Comparison of ENCODE assay signal across 10 cellular contexts in genomic region chr20:63699466-63700198, GRCh38. TPM values are rescaled to one million over a fixed set of nuclear protein-coding genes. Genes with fewer than 3 reads are reported as not detected.
DNase-seq lines count a peak whose midpoint lies in the region; ATAC-seq, FAIRE-seq and TF ChIP-seq lines count a peak whose summit lies in the region.
"Had no signal": no experiment of that assay in that cellular context is flagged by ENCODE, and none has a peak within 500 bp of the region (broad histone marks: within the 10 kb centered on the region; RNA-seq: fewer than 3 reads in every experiment).

No MANE protein-coding gene starts in this region.

- TSS peak; percentile 46 for BruUV-seq in GM12878 (replicated peaks; lab: Mats Ljungman, UMichigan)

- H3K27ac ChIP-seq in GM12878 (ENCODE audit: control insufficient read depth, insufficient read depth), result peak overlapping the region; percentile 75
- no peak overlapping the region for H3K27ac ChIP-seq in right lobe of liver
- no peak overlapping the region for H3K27ac ChIP-seq in neural progenitor cell
- H3K27ac ChIP-seq: C4-2B had no signal

- RAD21 ChIA-PET in GM12878 (lab: Charles Lee; ENCODE audit: unreplicated experiment), result interaction anchor here (1.6 kb wide), 1 partner anchor 8 kb away, joined by 4 read pairs; the partner anchor contains the start of genes ARFRP1 and ZGPAT

- H3K4me2 ChIP-seq in GM12878 (ENCODE audit: control insufficient read depth, insufficient read depth), result peak overlapping the region; percentile 19; the same call in 1 of the 2 replicates
- no peak overlapping the region for H3K4me2 ChIP-seq in neural progenitor cell

- 36% methylated on average over 21 of the region's 24 CpGs for WGBS in GM12878 (ENCODE audit: insufficient coverage, insufficient replicate concordance, low lambda C conversion rate, missing lambda C conversion rate)
- 73% methylated on average over 4 of the region's 24 CpGs for WGBS in right lobe of liver (ENCODE audit: insufficient coverage, low coverage, low lambda C conversion rate, missing lambda C conversion rate)

- intact Hi-C loops in GM12878 (cut with micrococcal nuclease; ENCODE audit: unreplicated experiment) (loop anchor here (2.0 kb wide), 1 partner anchor 87 kb away; no protein-coding TSS in a partner anchor), right lobe of liver (cut with DNase I) (no loop called here)

- in situ Hi-C loops in GM12878 (cut with MboI), result no loop called here

- POLR2A ChIA-PET in GM12878 (lab: Charles Lee), result interaction anchor here (1.1 kb wide), 1 partner anchor 162 kb away, joined by 3 read pairs; the partner anchor contains the start of gene PTK6

- H4K20me1 ChIP-seq in GM12878 (ENCODE audit: control insufficient read depth, insufficient read depth) (no peaks in the 10 kb centered on the region), neural progenitor cell (ENCODE audit: low read depth) (no peaks in the 10 kb centered on the region)

- no peak for FAIRE-seq in GM12878 (lab: Jason Lieb, UNC)

- H3K27me3 ChIP-seq in GM12878 (replicated peaks in 1 of 2; ENCODE audit: control insufficient read depth in 2 of 2, insufficient read depth in 2 of 2, low read length in 1 of 2) (no peaks in the 10 kb centered on the region), right lobe of liver (no peaks in the 10 kb centered on the region), neural progenitor cell (no peaks in the 10 kb centered on the region)

- H3F3A ChIP-seq in neural progenitor cell (ENCODE audit: low read depth), result peaks cover 7% of the 10 kb centered on the region

- H3K36me3 ChIP-seq in GM12878 (ENCODE audit: control insufficient read depth in 2 of 2, insufficient read depth in 2 of 2, low read length in 1 of 2), result peaks cover under 1 to 3% of the 10 kb centered on the region in 2 experiments; a peak in 3 of 4 replicates
- peaks cover 0 to 7% (median 3%) of the 10 kb centered on the region in 4 donors for H3K36me3 ChIP-seq in right lobe of liver
- H3K36me3 ChIP-seq in neural progenitor cell, result no peaks in the 10 kb centered on the region

- no peaks in the 10 kb centered on the region for H3K9me3 Mint-ChIP-seq in activated T-cell treated with anti-CD3 and anti-CD28 coated beads, Interleukin-2, amount 50 U/mL, for 4 hours
- no peaks in the 10 kb centered on the region for H3K9me3 Mint-ChIP-seq in neural progenitor cell

- H3K27ac Mint-ChIP-seq in neural progenitor cell, result no peak overlapping the region

- H3K27me3 Mint-ChIP-seq in activated T-cell treated with anti-CD3 and anti-CD28 coated beads, Interleukin-2, amount 50 U/mL, for 4 hours (ENCODE audit: low read depth), result no peaks in the 10 kb centered on the region
- H3K27me3 Mint-ChIP-seq in neural progenitor cell (ENCODE audit: insufficient read depth, low read depth), result peaks cover 6% of the 10 kb centered on the region

- CTCF ChIA-PET in GM12878 (lab: Yijun Ruan, JAX), result interaction anchor here (1.0 to 1.6 kb wide), 2 partner anchors 8 to 162 kb away, joined by 4 to 8 read pairs; partner anchors contain the start of genes ARFRP1, PTK6 and ZGPAT

- peaks cover 2% of the 10 kb centered on the region for H3K36me3 Mint-ChIP-seq in activated T-cell treated with anti-CD3 and anti-CD28 coated beads, Interleukin-2, amount 50 U/mL, for 4 hours (ENCODE audit: insufficient read depth)
- no peaks in the 10 kb centered on the region for H3K36me3 Mint-ChIP-seq in neural progenitor cell

- ATAC-seq in activated T-cell treated with anti-CD3 and anti-CD28 coated beads, Interleukin-2, amount 50 U/mL, for 4 hours, result no peak
- ATAC-seq in GM12878 (peak; percentile 41), right lobe of liver (no peak), HG02938 (IDR thresholded peaks at IDR 0.05; ENCODE audit: unreplicated experiment) (no peak)

- H3K79me2 ChIP-seq in GM12878 (ENCODE audit: control insufficient read depth, insufficient read depth, low read length), result no peaks in the 10 kb centered on the region
- no peaks in the 10 kb centered on the region for H3K79me2 ChIP-seq in neural progenitor cell (ENCODE audit: low read depth)

- no peak for TF ChIP-seq RAD21 in GM12878 (IDR thresholded peaks at IDR 0.05; ENCODE audit: insufficient read depth, low read depth, low read length)

- H3K9ac ChIP-seq in GM12878 (ENCODE audit: control insufficient read depth, insufficient read depth, low read length), result peak overlapping the region; percentile 20; the same call in 1 of the 2 replicates
- H3K9ac ChIP-seq in neural progenitor cell, result no peak overlapping the region

- H2AFZ ChIP-seq in GM12878 (ENCODE audit: control insufficient read depth, low read depth, low read length), result no peak overlapping the region
- H2AFZ ChIP-seq in neural progenitor cell (replicated peaks), result no peak overlapping the region

- TF ChIP-seq CTCF in GM12878 (IDR thresholded peaks at IDR 0.05 in 2 of 3, conservative IDR thresholded peaks at IDR 0.05 in 1 of 3; ENCODE audit: control insufficient read depth in 2 of 3, extremely low read depth in 1 of 3, insufficient read depth in 1 of 3, low read depth in 3 of 3, low read length in 3 of 3), result no peak
- TF ChIP-seq CTCF in right lobe of liver (IDR thresholded peaks at IDR 0.05), result no peak
- TF ChIP-seq CTCF in neural progenitor cell (IDR thresholded peaks at IDR 0.05), result no peak

- peak overlapping the region; percentile 11 for H3K4me3 Mint-ChIP-seq in activated T-cell treated with anti-CD3 and anti-CD28 coated beads, Interleukin-2, amount 50 U/mL, for 4 hours
- H3K4me3 Mint-ChIP-seq in neural progenitor cell, result no peak overlapping the region

- H3K9me3 ChIP-seq in GM12878 (replicated peaks; ENCODE audit: control insufficient read depth, insufficient read depth, low read length) (no peaks in the 10 kb centered on the region), right lobe of liver (no peaks in the 10 kb centered on the region), neural progenitor cell (ENCODE audit: low read depth) (no peaks in the 10 kb centered on the region)

- peak; percentile 59 for TF ChIP-seq POLR2A in GM12878 (IDR thresholded peaks at IDR 0.05; ENCODE audit: low read depth, low read length)
- TF ChIP-seq POLR2A in right lobe of liver (IDR thresholded peaks at IDR 0.05), result no peak

- no peak for TF ChIP-seq EP300 in GM12878 (IDR thresholded peaks at IDR 0.05; ENCODE audit: borderline replicate concordance in 1 of 2, control insufficient read depth in 1 of 2, low read depth in 2 of 2, low read length in 2 of 2)

- SMC1A ChIA-PET in GM12878 (lab: Charles Lee; ENCODE audit: uncharacterized antibody, unreplicated experiment), result interaction anchor here (1.3 to 1.6 kb wide), 2 partner anchors 38 to 162 kb away, joined by 3 read pairs; no protein-coding TSS in a partner anchor

- peaks cover 26% of the 10 kb centered on the region for H3K4me1 Mint-ChIP-seq in activated T-cell treated with anti-CD3 and anti-CD28 coated beads, Interleukin-2, amount 50 U/mL, for 4 hours (ENCODE audit: low read depth)
- H3K4me1 Mint-ChIP-seq in neural progenitor cell, result no peaks in the 10 kb centered on the region

- H3K4me3 ChIP-seq in GM12878 (no peak overlapping the region), right lobe of liver (no peak overlapping the region), neural progenitor cell (no peak overlapping the region)

- peaks cover 16% of the 10 kb centered on the region for H3K4me1 ChIP-seq in GM12878 (ENCODE audit: control insufficient read depth, insufficient read depth, low read length)
- peaks cover 0 to 14% (median 5%) of the 10 kb centered on the region in 4 donors for H3K4me1 ChIP-seq in right lobe of liver
- H3K4me1 ChIP-seq in neural progenitor cell, result peaks cover 10% of the 10 kb centered on the region

- no peak for DNase-seq in activated T-cell treated with anti-CD3 and anti-CD28 coated beads, Interleukin-2, amount 50 U/mL, for 4 hours
- DNase-seq in activated T-cell treated with anti-CD3 and anti-CD28 coated beads, Interleukin-2, amount 50 U/mL, for 1 hour, result no peak
- DNase-seq in GM12878 (ENCODE audit: low read depth, low spot score), result no peak
- peak; percentile 22 to 51 (median 38) for DNase-seq in right lobe of liver
- DNase-seq in ureter (ENCODE audit: low spot score), result peak; percentile 46
- no peak for DNase-seq in SKM-1 (lab: John Stamatoyannopoulos, UW; ENCODE audit: unreplicated experiment)
- no peak for DNase-seq in neural progenitor cell (ENCODE audit: low spot score)
- DNase-seq: NCI-H510A treated with DMSO at 0.1 percent for 48 hours had no signal

RNA-seq across cellular contexts. Expression of gene TNFRSF6B, which starts 3.2 kb away (rescaled TPM):
- under 1 TPM in 1 of 3 donors, not detected in 2; 0.47 TPM for total RNA-seq in activated T-cell treated with anti-CD3 and anti-CD28 coated beads, Interleukin-2, amount 50 U/mL, for 4 hours
- not detected in 2 replicates for total RNA-seq in GM12878 (2013; cell fraction: nucleolus; rRNA removed)
- total RNA-seq in GM12878 (2014; rRNA removed) (0.71 and 1.8 TPM in 2 replicates), GM12878 (2014; rRNA removed; fragmentation: Illumina TruSeq; extraction: Trizol) (not detected in 2 replicates), GM12878 (2021) (not detected in 2 replicates), right lobe of liver (1 to 10 TPM in 1 of 6 experiments, under 1 TPM in 2, not detected in 3; 0.56 to 1.0 (median 0.62) TPM), ureter (19.8 TPM), neural progenitor cell (ENCODE audit: low replicate concordance) (0.25 TPM in 1 of 2 replicates, not detected in the other)
- polyA plus RNA-seq in GM12878 (2011; ENCODE audit: low read depth), result not detected
- polyA plus RNA-seq in GM12878 (2011; rRNA removed) (not detected in 2 replicates), GM12878 (2014; fragmentation: Illumina TruSeq; extraction: Trizol) (not detected in 2 replicates), GM12878 (2014; fragmentation: Nextera tagmentation; extraction: Ambion mirVana) (not detected), GM12878 (2014; rRNA removed) (1.9 and 2.2 TPM in 2 replicates), GM12878 (2016; fragmentation: Nextera tagmentation; extraction: Ambion mirVana) (under 1 TPM in 1 of 2 experiments, not detected in 1; 0.67 TPM)
- 0.75 and 1.7 TPM in 2 replicates for polyA plus RNA-seq in GM12878 (2011; cell fraction: cytosol; rRNA removed)
- polyA plus RNA-seq in GM12878 (2011; cell fraction: nucleus; rRNA removed), result 11.0 and 11.6 TPM in 2 replicates
- 0.38 and 0.65 TPM in 2 replicates for polyA plus RNA-seq in GM12878 (2012)
- polyA minus RNA-seq in GM12878 (2011; rRNA and poly(A)+ RNA removed), result not detected in 2 replicates
- polyA minus RNA-seq in GM12878 (2011; cell fraction: cytosol; rRNA and poly(A)+ RNA removed), result not detected in 2 replicates
- not detected in 2 replicates for polyA minus RNA-seq in GM12878 (2011; cell fraction: nucleus; rRNA and poly(A)+ RNA removed)

RNA-seq across cellular contexts. Expression of gene ARFRP1, which starts 8.1 kb away (rescaled TPM):
- 10 to 100 TPM; 62.1 to 67.1 (median 63.5) TPM for total RNA-seq in activated T-cell treated with anti-CD3 and anti-CD28 coated beads, Interleukin-2, amount 50 U/mL, for 4 hours
- 70.8 and 77.8 TPM in 2 replicates for total RNA-seq in GM12878 (2013; cell fraction: nucleolus; rRNA removed)
- total RNA-seq in GM12878 (2014; rRNA removed) (40.6 and 41.6 TPM in 2 replicates), GM12878 (2014; rRNA removed; fragmentation: Illumina TruSeq; extraction: Trizol) (18.2 and 21.6 TPM in 2 replicates), GM12878 (2021) (52.1 and 55.1 TPM in 2 replicates), right lobe of liver (10 to 100 TPM; 16.0 to 22.2 (median 20.2) TPM), ureter (69.8 TPM), neural progenitor cell (ENCODE audit: low replicate concordance) (18.3 and 32.6 TPM in 2 replicates)
- 11.9 TPM for polyA plus RNA-seq in GM12878 (2011; ENCODE audit: low read depth)
- polyA plus RNA-seq in GM12878 (2011; rRNA removed) (23.1 and 27.6 TPM in 2 replicates), GM12878 (2014; fragmentation: Illumina TruSeq; extraction: Trizol) (5.2 and 11.7 TPM in 2 replicates), GM12878 (2014; fragmentation: Nextera tagmentation; extraction: Ambion mirVana) (1 to 10 TPM in 1 of 2 experiments, under 1 TPM in 1; 0.37 to 3.5 TPM), GM12878 (2014; rRNA removed) (42.6 and 49.0 TPM in 2 replicates), GM12878 (2016; fragmentation: Nextera tagmentation; extraction: Ambion mirVana) (10 to 100 TPM; 66.8 to 71.7 TPM)
- 33.0 and 47.4 TPM in 2 replicates for polyA plus RNA-seq in GM12878 (2011; cell fraction: cytosol; rRNA removed)
- 80.3 and 106 TPM in 2 replicates for polyA plus RNA-seq in GM12878 (2011; cell fraction: nucleus; rRNA removed)
- 27.1 and 27.9 TPM in 2 replicates for polyA plus RNA-seq in GM12878 (2012)
- 22.1 and 28.6 TPM in 2 replicates for polyA minus RNA-seq in GM12878 (2011; rRNA and poly(A)+ RNA removed)
- 7.5 and 9.1 TPM in 2 replicates for polyA minus RNA-seq in GM12878 (2011; cell fraction: cytosol; rRNA and poly(A)+ RNA removed)
- polyA minus RNA-seq in GM12878 (2011; cell fraction: nucleus; rRNA and poly(A)+ RNA removed), result 29.5 and 51.3 TPM in 2 replicates

RNA-seq across cellular contexts. Expression of gene ZGPAT, which starts 8.2 kb away (rescaled TPM):
- total RNA-seq in activated T-cell treated with anti-CD3 and anti-CD28 coated beads, Interleukin-2, amount 50 U/mL, for 4 hours, result 10 to 100 TPM; 38.1 to 43.9 (median 42.0) TPM
- total RNA-seq in GM12878 (2013; cell fraction: nucleolus; rRNA removed), result 17.5 and 26.2 TPM in 2 replicates
- total RNA-seq in GM12878 (2014; rRNA removed), result 23.3 and 24.4 TPM in 2 replicates
- total RNA-seq in GM12878 (2014; rRNA removed; fragmentation: Illumina TruSeq; extraction: Trizol), result 5.3 and 7.4 TPM in 2 replicates
- 34.8 and 37.2 TPM in 2 replicates for total RNA-seq in GM12878 (2021)
- polyA plus RNA-seq in GM12878 (2011; ENCODE audit: low read depth), result 15.5 TPM
- 4.8 and 12.7 TPM in 2 replicates for polyA plus RNA-seq in GM12878 (2011; rRNA removed)
- polyA plus RNA-seq in GM12878 (2011; cell fraction: cytosol; rRNA removed), result 14.4 and 24.5 TPM in 2 replicates
- 44.3 and 66.3 TPM in 2 replicates for polyA plus RNA-seq in GM12878 (2011; cell fraction: nucleus; rRNA removed)
- 16.7 and 24.9 TPM in 2 replicates for polyA plus RNA-seq in GM12878 (2012)
- polyA plus RNA-seq in GM12878 (2014; fragmentation: Illumina TruSeq; extraction: Trizol), result 1.3 and 4.9 TPM in 2 replicates
- under 1 TPM; 0.58 to 0.79 TPM for polyA plus RNA-seq in GM12878 (2014; fragmentation: Nextera tagmentation; extraction: Ambion mirVana)
- 26.7 and 31.6 TPM in 2 replicates for polyA plus RNA-seq in GM12878 (2014; rRNA removed)
- 10 to 100 TPM; 42.5 to 52.9 TPM for polyA plus RNA-seq in GM12878 (2016; fragmentation: Nextera tagmentation; extraction: Ambion mirVana)
- 8.0 and 15.6 TPM in 2 replicates for polyA minus RNA-seq in GM12878 (2011; rRNA and poly(A)+ RNA removed)
- polyA minus RNA-seq in GM12878 (2011; cell fraction: cytosol; rRNA and poly(A)+ RNA removed), result 7.4 and 9.8 TPM in 2 replicates
- 7.1 and 15.2 TPM in 2 replicates for polyA minus RNA-seq in GM12878 (2011; cell fraction: nucleus; rRNA and poly(A)+ RNA removed)
- 10 to 100 TPM; 18.7 to 68.9 (median 31.9) TPM for total RNA-seq in right lobe of liver
- 29.4 TPM for total RNA-seq in ureter
- 8.2 and 26.8 TPM in 2 replicates for total RNA-seq in neural progenitor cell (ENCODE audit: low replicate concordance)

RNA-seq across cellular contexts. Expression of gene LIME1, which starts 36.8 kb away (rescaled TPM):
- 10 to 100 TPM in 1 of 3 donors, 1 to 10 TPM in 2; 7.1 to 10.4 (median 9.3) TPM for total RNA-seq in activated T-cell treated with anti-CD3 and anti-CD28 coated beads, Interleukin-2, amount 50 U/mL, for 4 hours
- total RNA-seq in GM12878 (2013; cell fraction: nucleolus; rRNA removed), result 15.2 and 16.4 TPM in 2 replicates
- total RNA-seq in GM12878 (2014; rRNA removed), result 72.3 and 109 TPM in 2 replicates
- 3.3 and 3.9 TPM in 2 replicates for total RNA-seq in GM12878 (2014; rRNA removed; fragmentation: Illumina TruSeq; extraction: Trizol)
- 78.1 and 92.7 TPM in 2 replicates for total RNA-seq in GM12878 (2021)
- polyA plus RNA-seq in GM12878 (2011; ENCODE audit: low read depth), result 12.0 TPM
- 3.1 and 7.2 TPM in 2 replicates for polyA plus RNA-seq in GM12878 (2011; rRNA removed)
- 25.0 and 57.5 TPM in 2 replicates for polyA plus RNA-seq in GM12878 (2011; cell fraction: cytosol; rRNA removed)
- 82.2 and 136 TPM in 2 replicates for polyA plus RNA-seq in GM12878 (2011; cell fraction: nucleus; rRNA removed)
- 44.2 and 49.4 TPM in 2 replicates for polyA plus RNA-seq in GM12878 (2012)
- polyA plus RNA-seq in GM12878 (2014; fragmentation: Illumina TruSeq; extraction: Trizol), result 0.32 and 1.1 TPM in 2 replicates
- polyA plus RNA-seq in GM12878 (2014; fragmentation: Nextera tagmentation; extraction: Ambion mirVana), result 1 to 10 TPM in 1 of 2 experiments, under 1 TPM in 1; 0.35 to 1.7 TPM
- polyA plus RNA-seq in GM12878 (2014; rRNA removed), result 102 and 128 TPM in 2 replicates
- polyA plus RNA-seq in GM12878 (2016; fragmentation: Nextera tagmentation; extraction: Ambion mirVana), result 100 to 1,000 TPM; 119 to 154 TPM
- polyA minus RNA-seq in GM12878 (2011; rRNA and poly(A)+ RNA removed), result 1.2 and 5.4 TPM in 2 replicates
- polyA minus RNA-seq in GM12878 (2011; cell fraction: cytosol; rRNA and poly(A)+ RNA removed), result 15.1 and 15.2 TPM in 2 replicates
- polyA minus RNA-seq in GM12878 (2011; cell fraction: nucleus; rRNA and poly(A)+ RNA removed), result 15.1 and 31.5 TPM in 2 replicates
- 100 to 1,000 TPM in 2 of 6 experiments, 10 to 100 TPM in 4; 37.0 to 118 (median 65.5) TPM for total RNA-seq in right lobe of liver
- total RNA-seq in ureter, result 7.3 TPM
- total RNA-seq in neural progenitor cell (ENCODE audit: low replicate concordance), result 0.47 and 10.9 TPM in 2 replicates

RNA-seq across cellular contexts. Expression of gene SLC2A4RG, which starts 39.9 kb away (rescaled TPM):
- 10 to 100 TPM; 17.2 to 18.1 (median 17.3) TPM for total RNA-seq in activated T-cell treated with anti-CD3 and anti-CD28 coated beads, Interleukin-2, amount 50 U/mL, for 4 hours
- total RNA-seq in GM12878 (2013; cell fraction: nucleolus; rRNA removed), result 8.0 and 8.3 TPM in 2 replicates
- total RNA-seq in GM12878 (2014; rRNA removed) (26.0 and 32.1 TPM in 2 replicates), GM12878 (2014; rRNA removed; fragmentation: Illumina TruSeq; extraction: Trizol) (11.4 TPM in 2 replicates), GM12878 (2021) (64.2 and 65.9 TPM in 2 replicates), right lobe of liver (100 to 1,000 TPM in 2 of 6 experiments, 10 to 100 TPM in 4; 36.0 to 180 (median 73.8) TPM), ureter (93.6 TPM), neural progenitor cell (ENCODE audit: low replicate concordance) (12.0 and 58.0 TPM in 2 replicates)
- 7.1 TPM for polyA plus RNA-seq in GM12878 (2011; ENCODE audit: low read depth)
- polyA plus RNA-seq in GM12878 (2011; rRNA removed) (7.5 and 11.8 TPM in 2 replicates), GM12878 (2014; fragmentation: Illumina TruSeq; extraction: Trizol) (0.59 and 5.4 TPM in 2 replicates), GM12878 (2014; fragmentation: Nextera tagmentation; extraction: Ambion mirVana) (1 to 10 TPM in 1 of 2 experiments, under 1 TPM in 1; 0.34 to 2.8 TPM), GM12878 (2014; rRNA removed) (47.2 and 52.6 TPM in 2 replicates), GM12878 (2016; fragmentation: Nextera tagmentation; extraction: Ambion mirVana) (10 to 100 TPM; 14.9 to 19.8 TPM)
- 9.3 and 17.5 TPM in 2 replicates for polyA plus RNA-seq in GM12878 (2011; cell fraction: cytosol; rRNA removed)
- polyA plus RNA-seq in GM12878 (2011; cell fraction: nucleus; rRNA removed), result 71.2 and 88.5 TPM in 2 replicates
- 27.8 and 37.4 TPM in 2 replicates for polyA plus RNA-seq in GM12878 (2012)
- 1.4 and 6.6 TPM in 2 replicates for polyA minus RNA-seq in GM12878 (2011; rRNA and poly(A)+ RNA removed)
- 5.5 and 9.0 TPM in 2 replicates for polyA minus RNA-seq in GM12878 (2011; cell fraction: cytosol; rRNA and poly(A)+ RNA removed)
- polyA minus RNA-seq in GM12878 (2011; cell fraction: nucleus; rRNA and poly(A)+ RNA removed), result 8.7 and 14.4 TPM in 2 replicates

Comparison
In these comparisons a context has a peak if more than half of its experiments do, and no peak if none do; other contexts are left out.
1. DNase-seq: peak in right lobe of liver (3 of 3) and ureter (single experiment); none in activated T-cell treated with anti-CD3 and anti-CD28 coated beads, Interleukin-2, amount 50 U/mL, for 4 hours (single experiment), activated T-cell treated with anti-CD3 and anti-CD28 coated beads, Interleukin-2, amount 50 U/mL, for 1 hour (single experiment), GM12878 (single experiment), SKM-1 (single experiment) and neural progenitor cell (single experiment).